Comparison of ENCODE assay signal across 20 cellular contexts in genomic region chr7:103718482-103719415, GRCh38.
A peak's percentile ranks its signal among the peaks of the same experiment; 100 is the strongest.
DNase-seq lines count a peak whose midpoint lies in the region; ATAC-seq, FAIRE-seq and TF ChIP-seq lines count a peak whose summit lies in the region.
"Had no signal": no experiment of that assay in that cellular context is flagged by ENCODE, and none has a peak within 500 bp of the region (broad histone marks: within the 10 kb centered on the region; RNA-seq: fewer than 3 reads in every experiment).

No MANE protein-coding gene starts in this region.

- POLR2A ChIA-PET in HepG2 (lab: Yijun Ruan, JAX) = no interaction called here

- H4K20me1 ChIP-seq in HepG2 (ENCODE audit: insufficient read depth, low read length) = no peaks in the 10 kb centered on the region; the same call in 1 of the 2 replicates

- TF ChIP-seq POLR2A in HepG2 (IDR thresholded peaks at IDR 0.05; ENCODE audit: insufficient read depth in 1 of 2, low read depth in 2 of 2, low read length in 2 of 2) (no peak), right lobe of liver (IDR thresholded peaks at IDR 0.05) (no peak), upper lobe of left lung (IDR thresholded peaks at IDR 0.05) (no peak)

- DNase-seq in HepG2 (ENCODE audit: low spot score) = no peak
- no peak for DNase-seq in right lobe of liver
- peak; percentile 45 for DNase-seq in RKO (ENCODE audit: low spot score)
- DNase-seq in fibroblast of the aortic adventitia (ENCODE audit: low read depth) = peak; percentile 24
- no peak for DNase-seq in urothelium cell line (ENCODE audit: low spot score)
- no peak for DNase-seq in upper lobe of left lung
- no peak for DNase-seq in DMS53 treated with DMSO at 0.1 percent for 48 hours (lab: John Stamatoyannopoulos, UW; ENCODE audit: unreplicated experiment)
- DNase-seq: activated effector memory CD4-positive, alpha-beta T cell treated with Interleukin-2 at 50 U/mL for 16 hours; adrenal gland; caudate nucleus; effector CD4-positive, alpha-beta T cell; islet precursor cell; NCI-H1048; NCI-H748 treated with DMSO at 0.1 percent for 48 hours; stimulated activated CD4-positive, alpha-beta T cell treated with anti-CD3 and anti-CD28 coated beads, Interleukin-15, amount 100 ng/mL, for 24 hours; stimulated activated naive CD4-positive, alpha-beta T cell; T1000 had no signal

- H3K4me3 ChIP-seq in HepG2 (replicated peaks in 1 of 3; ENCODE audit: insufficient read depth in 1 of 3, low read depth in 2 of 3, low read length in 3 of 3) (no peak overlapping the region), right lobe of liver (no peak overlapping the region), fibroblast of the aortic adventitia (ENCODE audit: low read depth, low read length) (no peak overlapping the region), upper lobe of left lung (no peak overlapping the region)
- H3K4me3 ChIP-seq: adrenal gland, right atrium auricular region, tibial nerve had no signal

- ATAC-seq in HepG2 (no peak), right lobe of liver (no peak), upper lobe of left lung (ENCODE audit: low FRiP score in 2 of 2) (no peak), HG03097 (IDR thresholded peaks at IDR 0.05; ENCODE audit: low FRiP score, unreplicated experiment) (no peak)

- no peak overlapping the region for H2AFZ ChIP-seq in HepG2 (ENCODE audit: low read length)

- FAIRE-seq in HepG2 (lab: Jason Lieb, UNC) (no peak), urothelium cell line (lab: Jason Lieb, UNC) (peak; percentile 69)

- no TSS peak for BruUV-seq in HepG2 (replicated peaks; lab: Mats Ljungman, UMichigan)

- in situ Hi-C loops in HepG2 (cut with HindIII; ENCODE audit: extremely low pct_ligation_motif_present, low pct_unique_long_range_greater_than_20kb) = no loop called here

- no peak overlapping the region for H3K9ac ChIP-seq in HepG2 (ENCODE audit: insufficient read depth, low read depth, low read length)

- H3K9me3 ChIP-seq in HepG2 (ENCODE audit: low read length) = no peaks in the 10 kb centered on the region
- no peaks in the 10 kb centered on the region for H3K9me3 ChIP-seq in right lobe of liver
- H3K9me3 ChIP-seq in upper lobe of left lung = no peaks in the 10 kb centered on the region
- H3K9me3 ChIP-seq: adrenal gland, right atrium auricular region, tibial nerve had no signal

- TF ChIP-seq CTCF in HepG2 (CRISPR knock-in tag; IDR thresholded peaks at IDR 0.05) (no peak), right lobe of liver (IDR thresholded peaks at IDR 0.05) (no peak), fibroblast of the aortic adventitia (IDR thresholded peaks at IDR 0.05; ENCODE audit: insufficient read depth, low read length) (no peak), upper lobe of left lung (IDR thresholded peaks at IDR 0.05) (no peak)

- no peak for TF ChIP-seq RAD21 in HepG2 (CRISPR knock-in tag; IDR thresholded peaks at IDR 0.05)

- CTCF ChIA-PET in HepG2 (lab: Yijun Ruan, JAX; ENCODE audit: low intra/inter-chr PET ratio, low total read pairs) = no interaction called here

- H3K27ac ChIP-seq in HepG2 (ENCODE audit: extremely low read length, insufficient read depth, low read length) (no peak overlapping the region), right lobe of liver (no peak overlapping the region), upper lobe of left lung (no peak overlapping the region)
- H3K27ac ChIP-seq: adrenal gland, right atrium auricular region, tibial nerve had no signal

- intact Hi-C loops in HepG2 (cut with micrococcal nuclease; ENCODE audit: unreplicated experiment) (no loop called here), right lobe of liver (cut with DNase I) (no loop called here)

- H3K4me2 ChIP-seq in HepG2 (ENCODE audit: low read depth, low read length) = no peak overlapping the region

- WGBS in HepG2 (ENCODE audit: low lambda C conversion rate) = 83% methylated on average over 1 of the region's 1 CpG
- no CpG with 5 or more reads among the region's 1 CpG for WGBS in right lobe of liver (ENCODE audit: insufficient coverage, low coverage, low lambda C conversion rate, missing lambda C conversion rate)
- WGBS in upper lobe of left lung, 2 donors = 74 to 92% methylated on average over 1 of the region's 1 CpG

- H3K27me3 ChIP-seq in HepG2 (ENCODE audit: control insufficient read depth in 1 of 2, insufficient read depth in 2 of 2, low read length in 2 of 2) (no peaks in the 10 kb centered on the region), right lobe of liver (no peaks in the 10 kb centered on the region), upper lobe of left lung (no peaks in the 10 kb centered on the region)
- H3K27me3 ChIP-seq: adrenal gland, right atrium auricular region, tibial nerve had no signal

- H3K36me3 ChIP-seq in HepG2 (replicated peaks in 1 of 2; ENCODE audit: control insufficient read depth in 1 of 2, insufficient read depth in 2 of 2, low read length in 2 of 2) (peaks cover 0 to 11% of the 10 kb centered on the region in 2 experiments; a peak in 3 of 5 replicates), right lobe of liver (no peaks in the 10 kb centered on the region), upper lobe of left lung (no peaks in the 10 kb centered on the region)
- H3K36me3 ChIP-seq: adrenal gland, right atrium auricular region, tibial nerve had no signal

- no peaks in the 10 kb centered on the region for H3K79me2 ChIP-seq in HepG2 (ENCODE audit: insufficient read depth, low read length)

- no peaks in the 10 kb centered on the region for H3K4me1 ChIP-seq in HepG2 (ENCODE audit: insufficient read depth, low read length)
- H3K4me1 ChIP-seq in right lobe of liver = no peaks in the 10 kb centered on the region
- H3K4me1 ChIP-seq in upper lobe of left lung = no peaks in the 10 kb centered on the region
- H3K4me1 ChIP-seq: adrenal gland, right atrium auricular region, tibial nerve had no signal

- no peak for TF ChIP-seq EP300 in HepG2 (IDR thresholded peaks at IDR 0.05; ENCODE audit: low read depth in 2 of 2, low read length in 2 of 2)
- no peak for TF ChIP-seq EP300 in HepG2 (CRISPR knock-in tag; IDR thresholded peaks at IDR 0.05; ENCODE audit: borderline replicate concordance)
- TF ChIP-seq EP300 in upper lobe of left lung (IDR thresholded peaks at IDR 0.05) = no peak

TF ChIP-seq in HepG2, 621 proteins besides CTCF, POLR2A, EP300 and RAD21:
- TF ChIP-seq ZNF775 (CRISPR knock-in tag; IDR thresholded peaks at IDR 0.05; ENCODE audit: borderline replicate concordance) = no peak
- no peak for TF ChIP-seq NRL (CRISPR knock-in tag; IDR thresholded peaks at IDR 0.05; ENCODE audit: borderline replicate concordance)
- peak; percentile 75 for TF ChIP-seq RBM22 (optimal IDR thresholded peaks at IDR 0.05; ENCODE audit: low read length)
- TF ChIP-seq RARG (CRISPR knock-in tag; IDR thresholded peaks at IDR 0.05; ENCODE audit: low read depth) = no peak
- no peak for TF ChIP-seq ONECUT2 (CRISPR knock-in tag; IDR thresholded peaks at IDR 0.05)
- TF ChIP-seq ZNF570 (CRISPR knock-in tag; IDR thresholded peaks at IDR 0.05; ENCODE audit: borderline replicate concordance) = no peak
- TF ChIP-seq ZNF274 (CRISPR knock-in tag; IDR thresholded peaks at IDR 0.05) = no peak
- no peak for TF ChIP-seq NCOA2 (CRISPR knock-in tag; IDR thresholded peaks at IDR 0.05)

Comparison
In these comparisons a context has a peak if more than half of its experiments do, and no peak if none do; other contexts are left out.
1. DNase-seq: peak in RKO (single experiment) and fibroblast of the aortic adventitia (single experiment); none in HepG2 (single experiment), right lobe of liver (0 of 3), urothelium cell line (single experiment), upper lobe of left lung (0 of 2) and DMS53 treated with DMSO at 0.1 percent for 48 hours (single experiment).